15 cellular contexts compared by ENCODE assay signal in the genomic region with DNA sequence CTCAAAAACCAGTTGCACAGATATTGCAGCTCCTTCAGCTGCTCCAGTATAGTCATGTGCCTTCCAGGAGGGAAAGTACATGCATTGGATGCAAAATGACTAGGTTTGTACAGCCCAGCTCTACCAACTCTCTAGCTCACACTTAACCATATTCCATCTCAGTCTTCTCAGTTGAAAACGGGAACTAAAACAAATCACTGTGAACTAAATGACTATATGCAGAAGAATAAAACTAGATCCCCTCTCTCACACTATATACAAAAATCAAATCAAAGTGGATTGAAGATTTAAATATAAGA. TPM values are rescaled to one million over a fixed set of nuclear protein-coding genes. Genes with fewer than 3 reads are reported as not detected.
DNase-seq lines count a peak whose midpoint lies in the region; ATAC-seq and TF ChIP-seq lines count a peak whose summit lies in the region.
"Had no signal": no experiment of that assay in that cellular context is flagged by ENCODE, and none has a peak within 500 bp of the region (broad histone marks: within the 10 kb centered on the region; RNA-seq: fewer than 3 reads in every experiment).

No MANE protein-coding gene starts in this region.

- peaks cover 63% of the 10 kb centered on the region for H3K4me1 Mint-ChIP-seq in stimulated activated naive CD8-positive, alpha-beta T cell treated with anti-CD3 and anti-CD28 coated beads, Interleukin-15, Interleukin-2, amounts not matched to agents 100 ng/mL and 50 ng/mL, for 24 hours (ENCODE audit: low read depth)
- peaks cover 28 to 45% of the 10 kb centered on the region in 2 donors for H3K4me1 Mint-ChIP-seq in effector memory CD8-positive, alpha-beta T cell (ENCODE audit: low read depth in 2 of 2)

- H3K27ac ChIP-seq in testis = no peak overlapping the region
- H3K27ac ChIP-seq: pancreas had no signal

- H3K27me3 Mint-ChIP-seq in stimulated activated naive CD8-positive, alpha-beta T cell treated with anti-CD3 and anti-CD28 coated beads, Interleukin-15, Interleukin-2, amounts not matched to agents 100 ng/mL and 50 ng/mL, for 24 hours = no peaks in the 10 kb centered on the region
- H3K27me3 Mint-ChIP-seq in effector memory CD8-positive, alpha-beta T cell = no peaks in the 10 kb centered on the region

- peaks cover 9% of the 10 kb centered on the region for H3K4me1 ChIP-seq in testis

- ATAC-seq in stimulated activated naive CD8-positive, alpha-beta T cell treated with anti-CD3 and anti-CD28 coated beads, Interleukin-15, Interleukin-2, amounts not matched to agents 100 U/mL and 50 U/mL, for 24 hours = no peak
- no peak for ATAC-seq in effector memory CD8-positive, alpha-beta T cell (replicated peaks)
- ATAC-seq: pancreas had no signal

- H3K9me3 Mint-ChIP-seq in stimulated activated naive CD8-positive, alpha-beta T cell treated with anti-CD3 and anti-CD28 coated beads, Interleukin-15, Interleukin-2, amounts not matched to agents 100 ng/mL and 50 ng/mL, for 24 hours = peaks cover 4% of the 10 kb centered on the region
- no peaks in the 10 kb centered on the region for H3K9me3 Mint-ChIP-seq in effector memory CD8-positive, alpha-beta T cell

- H3K27ac Mint-ChIP-seq in stimulated activated naive CD8-positive, alpha-beta T cell treated with anti-CD3 and anti-CD28 coated beads, Interleukin-15, Interleukin-2, amounts not matched to agents 100 ng/mL and 50 ng/mL, for 24 hours = no peak overlapping the region
- peak overlapping the region; percentile 92 to 94 for H3K27ac Mint-ChIP-seq in effector memory CD8-positive, alpha-beta T cell

- in situ Hi-C loops in SK-MEL-5 (cut with HindIII; ENCODE audit: low pct_unique_long_range_greater_than_20kb, low sequenced_read_pairs) = no loop called here

- peak overlapping the region; percentile 26 for H3K4me3 Mint-ChIP-seq in stimulated activated naive CD8-positive, alpha-beta T cell treated with anti-CD3 and anti-CD28 coated beads, Interleukin-15, Interleukin-2, amounts not matched to agents 100 ng/mL and 50 ng/mL, for 24 hours
- H3K4me3 Mint-ChIP-seq in effector memory CD8-positive, alpha-beta T cell = peak overlapping the region; percentile 67 to 68

- 85 to 92% methylated on average over 1 of the region's 1 CpG for WGBS in testis, 2 donors

- no peak for DNase-seq in stimulated activated naive CD8-positive, alpha-beta T cell treated with anti-CD3 and anti-CD28 coated beads, Interleukin-15, Interleukin-2, amounts not matched to agents 100 U/mL and 50 U/mL, for 24 hours
- DNase-seq in SK-MEL-5 (ENCODE audit: low read depth, low spot score) (peak; percentile 6), NCI-H2171 treated with DMSO at 0.1 percent for 48 hours (lab: John Stamatoyannopoulos, UW) (no peak), foreskin melanocyte (no peak), HCEC 1CT (no peak), testis (no peak)
- DNase-seq in effector memory CD8-positive, alpha-beta T cell = no peak
- DNase-seq: cortex of kidney, DMS153, NCI-H1092, NCI-H2227 treated with DMSO at 0.1 percent for 48 hours, pancreas, SK-N-SH had no signal

- H3K27me3 ChIP-seq in testis = no peaks in the 10 kb centered on the region
- H3K27me3 ChIP-seq: ascending aorta, pancreas had no signal

- peaks cover 25% of the 10 kb centered on the region for H3K36me3 Mint-ChIP-seq in stimulated activated naive CD8-positive, alpha-beta T cell treated with anti-CD3 and anti-CD28 coated beads, Interleukin-15, Interleukin-2, amounts not matched to agents 100 ng/mL and 50 ng/mL, for 24 hours (ENCODE audit: low read depth)
- H3K36me3 Mint-ChIP-seq in effector memory CD8-positive, alpha-beta T cell (ENCODE audit: insufficient read depth) = peaks cover 2% of the 10 kb centered on the region

- no peaks in the 10 kb centered on the region for H3K36me3 ChIP-seq in testis (ENCODE audit: low read depth, missing control alignments)
- H3K36me3 ChIP-seq: ascending aorta, pancreas had no signal

- TF ChIP-seq CTCF in testis (IDR thresholded peaks at IDR 0.05) = no peak

- TF ChIP-seq POLR2A in testis (IDR thresholded peaks at IDR 0.05) = no peak

- no peak overlapping the region for H3K4me3 ChIP-seq in testis
- H3K4me3 ChIP-seq: ascending aorta, pancreas had no signal

- intact Hi-C loops in testis (cut with DNase I; ENCODE audit: low total_unique reads) = no loop called here

- H3K9me3 ChIP-seq in testis = no peaks in the 10 kb centered on the region
- H3K9me3 ChIP-seq: ascending aorta, pancreas, SK-N-SH had no signal

RNA-seq across cellular contexts. Expression of a gene that starts 24.9 kb away (rescaled TPM):
- 6.2 and 6.9 TPM in 2 replicates for total RNA-seq in SK-MEL-5 (2014; rRNA removed; shearing (Covaris generic))
- polyA plus RNA-seq in SK-MEL-5 (2015; cell fraction: cytosol; rRNA removed) = 3.3 and 4.8 TPM in 2 replicates
- 11.0 and 15.6 TPM in 2 replicates for polyA plus RNA-seq in SK-MEL-5 (2015; cell fraction: nucleus; rRNA removed)
- 10 to 100 TPM; 15.2 to 16.5 TPM for total RNA-seq in testis
- 19.5 TPM for polyA plus RNA-seq in testis (ENCODE audit: insufficient read depth, low read depth, low replicate concordance)

RNA-seq across cellular contexts. Expression of a gene that starts 25.3 kb away (rescaled TPM):
- total RNA-seq in SK-MEL-5 (2014; rRNA removed; shearing (Covaris generic)) = 22.4 and 29.0 TPM in 2 replicates
- polyA plus RNA-seq in SK-MEL-5 (2015; cell fraction: cytosol; rRNA removed) = 17.0 and 20.5 TPM in 2 replicates
- polyA plus RNA-seq in SK-MEL-5 (2015; cell fraction: nucleus; rRNA removed) = 9.2 and 10.4 TPM in 2 replicates
- total RNA-seq in testis = 10 to 100 TPM; 30.2 to 43.0 TPM
- polyA plus RNA-seq in testis (ENCODE audit: insufficient read depth, low read depth, low replicate concordance) = 87.2 TPM
